In genomic region chr19:10086032-10086903, GRCh38 we compare ENCODE assay signal across 8 cellular contexts. TPM values are rescaled to one million over a fixed set of nuclear protein-coding genes. Genes with fewer than 3 reads are reported as not detected.
A peak's percentile ranks its signal among the peaks of the same experiment; 100 is the strongest.
DNase-seq lines count a peak whose midpoint lies in the region; ATAC-seq and TF ChIP-seq lines count a peak whose summit lies in the region.

SHFL (plus strand) TSS chr19:10086317; CDS start chr19:10086428, 111 bp downstream.

- H3K4me1 Mint-ChIP-seq in effector memory CD8-positive, alpha-beta T cell (ENCODE audit: low read depth in 2 of 2): peaks cover 12 to 13% of the 10 kb centered on the region in 2 donors

- H3K27me3 Mint-ChIP-seq in effector memory CD8-positive, alpha-beta T cell: no peaks in the 10 kb centered on the region

- peaks cover 24% of the 10 kb centered on the region for H3K36me3 Mint-ChIP-seq in effector memory CD8-positive, alpha-beta T cell (ENCODE audit: insufficient read depth)

- H2BK120ac ChIP-seq in mesenchymal stem cell (ENCODE audit: low read depth, low read length): peak within 1 kb of the TSS; percentile 54

- H3K9ac ChIP-seq in mesenchymal stem cell (ENCODE audit: low read length): peak within 1 kb of the TSS; percentile 95

- H2BK12ac ChIP-seq in mesenchymal stem cell (ENCODE audit: low read length in 2 of 2): peak within 1 kb of the TSS in 1 of 2 experiments; percentile 47

- H3K4ac ChIP-seq in mesenchymal stem cell (ENCODE audit: low read depth in 1 of 2, low read length in 2 of 2): peak within 1 kb of the TSS; percentile 82 to 89

- peaks cover 21 to 22% of the 10 kb centered on the region in 2 experiments for H3K36me3 ChIP-seq in mesenchymal stem cell (ENCODE audit: control insufficient read depth in 1 of 2, insufficient read depth in 2 of 2, low read depth in 1 of 2, low read length in 2 of 2)

- H3K27ac ChIP-seq in mesenchymal stem cell (ENCODE audit: low read length, poor library complexity, severe bottlenecking): no peak within 1 kb of the TSS

- H2BK5ac ChIP-seq in mesenchymal stem cell (ENCODE audit: low read depth, low read length, poor library complexity, severe bottlenecking): no peak within 1 kb of the TSS

- H4K91ac ChIP-seq in mesenchymal stem cell (ENCODE audit: low read length): peak within 1 kb of the TSS; percentile 78

- peak within 1 kb of the TSS; percentile 84 to 90 for H3K4me3 Mint-ChIP-seq in effector memory CD8-positive, alpha-beta T cell

- no peaks in the 10 kb centered on the region for H3K9me3 Mint-ChIP-seq in effector memory CD8-positive, alpha-beta T cell

- H3K4me1 ChIP-seq in mesenchymal stem cell (ENCODE audit: control insufficient read depth, insufficient read depth, low read depth, low read length): peaks cover 9% of the 10 kb centered on the region

- peak within 1 kb of the TSS; percentile 72 for H3K4me2 ChIP-seq in mesenchymal stem cell (ENCODE audit: low read length, poor library complexity, severe bottlenecking)

- H3K9me3 ChIP-seq in mesenchymal stem cell (ENCODE audit: control insufficient read depth, low read length): no peaks in the 10 kb centered on the region

- peak within 1 kb of the TSS in 1 of 2 experiments; percentile 86 for H3K23ac ChIP-seq in mesenchymal stem cell (ENCODE audit: low read length in 2 of 2)

- DNase-seq in NCI-H2196 treated with DMSO at 0.1 percent for 48 hours (lab: John Stamatoyannopoulos, UW; ENCODE audit: unreplicated experiment) (peak; percentile 26), mesenchymal stem cell (peak; percentile 71), NCI-H1694 (lab: John Stamatoyannopoulos, UW) (no peak)
- DNase-seq in activated CD8-positive, alpha-beta memory T cell treated with anti-CD3 and anti-CD28 coated beads for 24 hours: peak; percentile 92
- DNase-seq in effector memory CD8-positive, alpha-beta T cell: peak; percentile 81 to 86 (median 84)
- peak; percentile 62 to 68 (median 65) for DNase-seq in stimulated activated CD4-positive, alpha-beta T cell treated with anti-CD3 and anti-CD28 coated beads, TNF-alpha, amount 100 ng/mL, for 48 hours (ENCODE audit: low read depth in 3 of 3)

- peak within 1 kb of the TSS; percentile 71 for H4K8ac ChIP-seq in mesenchymal stem cell (ENCODE audit: low read length)

- H3K14ac ChIP-seq in mesenchymal stem cell (ENCODE audit: low read length in 2 of 2): peak within 1 kb of the TSS; percentile 62 to 83

- H3K79me1 ChIP-seq in mesenchymal stem cell (replicated peaks; ENCODE audit: low read length, poor library complexity, severe bottlenecking): peaks cover 4% of the 10 kb centered on the region

- no peak for TF ChIP-seq CTCF in GM12875 (IDR thresholded peaks at IDR 0.05; ENCODE audit: borderline replicate concordance, insufficient read depth, low read depth, low read length)

- H3K4me3 ChIP-seq in GM12875 (ENCODE audit: low read depth, low read length): peak within 1 kb of the TSS; percentile 95
- H3K4me3 ChIP-seq in mesenchymal stem cell (ENCODE audit: insufficient read depth in 1 of 2, low read depth in 1 of 2, low read length in 2 of 2): peak within 1 kb of the TSS; percentile 93 to 95

- peak; percentile 74 for ATAC-seq in HG02571 (IDR thresholded peaks at IDR 0.05; ENCODE audit: unreplicated experiment)
- ATAC-seq in effector memory CD8-positive, alpha-beta T cell (replicated peaks): peak; percentile 95

- peak within 1 kb of the TSS; percentile 60 for H2BK15ac ChIP-seq in mesenchymal stem cell (ENCODE audit: low read depth, poor library complexity, severe bottlenecking)

- peak within 1 kb of the TSS; percentile 89 to 98 for H3K18ac ChIP-seq in mesenchymal stem cell (ENCODE audit: low read depth in 1 of 2, low read length in 2 of 2)

- H3K27ac Mint-ChIP-seq in effector memory CD8-positive, alpha-beta T cell: peak within 1 kb of the TSS; percentile 87 to 94

- H3K27me3 ChIP-seq in mesenchymal stem cell (ENCODE audit: control insufficient read depth in 1 of 2, insufficient read depth in 1 of 2, low read length in 2 of 2): no peaks in the 10 kb centered on the region

- peak within 1 kb of the TSS; percentile 7 for H2AK5ac ChIP-seq in mesenchymal stem cell (ENCODE audit: low read length, severe bottlenecking)

- WGBS in mesenchymal stem cell: 0% methylated on average over 28 of the region's 85 CpGs

- H2AFZ ChIP-seq in mesenchymal stem cell (ENCODE audit: low read depth, low read length): peak within 1 kb of the TSS; percentile 93

RNA-seq across cellular contexts. Expression of gene SHFL, which starts in this region (rescaled TPM):
- 41.6 TPM for polyA plus RNA-seq in mesenchymal stem cell (2013, experiment 1 of 2)
- polyA plus RNA-seq in mesenchymal stem cell (2013, experiment 2 of 2): 41.6 TPM
